Comparison of ENCODE assay signal across 1 cellular context in the genomic region with DNA sequence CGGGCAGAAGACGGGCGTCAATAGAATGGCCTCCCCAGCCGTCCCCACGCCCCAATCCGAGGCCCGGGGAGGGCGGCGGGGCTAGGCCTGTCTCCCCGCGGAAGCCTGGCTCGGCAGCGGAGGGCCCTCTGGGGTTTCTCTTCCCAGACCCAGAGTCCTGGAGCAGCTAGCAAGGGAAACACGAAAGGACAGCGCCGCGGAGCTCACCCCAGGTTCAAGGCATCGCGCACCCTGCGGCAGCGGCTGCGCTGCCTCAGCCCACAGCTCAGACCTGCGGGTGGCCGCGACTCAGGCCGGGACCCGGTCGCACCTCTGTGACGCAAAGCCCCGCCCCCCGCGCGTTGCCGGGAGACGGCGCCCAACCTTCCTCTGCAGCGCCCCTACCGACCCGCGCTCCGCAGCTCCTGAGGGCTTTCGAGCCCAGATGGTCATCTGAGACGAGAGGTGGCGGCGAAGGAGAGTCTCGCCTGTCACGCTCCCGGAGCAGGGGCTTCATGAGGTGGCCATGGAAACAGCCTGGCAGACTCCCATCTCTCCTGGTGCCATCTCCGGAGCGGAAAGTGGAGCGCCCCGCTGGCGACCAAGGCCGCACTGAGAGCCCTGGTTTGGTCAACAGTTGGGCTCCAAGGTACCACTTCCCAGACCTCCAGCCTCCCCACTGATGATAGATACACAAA.
A peak's percentile ranks its signal among the peaks of the same experiment; 100 is the strongest.
TF ChIP-seq lines count a peak whose summit lies in the region.

Gene RNF141, minus strand, starts transcription at position 273 of the 677 bp plus-strand sequence. CDS start 7,029 bp downstream, outside the sequence.

TF ChIP-seq in HepG2, 621 proteins besides CTCF, POLR2A, EP300 and RAD21 (continued from another document and continues in another):
- TF ChIP-seq MEIS2 (CRISPR knock-in tag; IDR thresholded peaks at IDR 0.05) (peak; percentile 53; the same call in 1 of the 2 replicates), SIN3A (IDR thresholded peaks at IDR 0.05; ENCODE audit: borderline replicate concordance, low read depth, low read length) (no peak; the same call in 1 of the 2 replicates), SPEN (CRISPR knock-in tag; IDR thresholded peaks at IDR 0.05; ENCODE audit: low read depth) (peak; percentile 91), FLYWCH1 (CRISPR knock-in tag; IDR thresholded peaks at IDR 0.05) (no peak), NR3C1 (CRISPR knock-in tag; IDR thresholded peaks at IDR 0.05) (no peak), MTF1 (CRISPR knock-in tag; IDR thresholded peaks at IDR 0.05) (no peak), ZNF256 (CRISPR knock-in tag; conservative IDR thresholded peaks at IDR 0.05) (no peak), XRCC5 (optimal IDR thresholded peaks at IDR 0.05; ENCODE audit: low read length) (peak; percentile 80), TCF7L2 (IDR thresholded peaks at IDR 0.05; ENCODE audit: low read depth, low read length) (no peak), FOXP4 (CRISPR knock-in tag; IDR thresholded peaks at IDR 0.05) (no peak), ZNF207 (IDR thresholded peaks at IDR 0.05; ENCODE audit: borderline replicate concordance) (no peak), MLLT10 (CRISPR knock-in tag; IDR thresholded peaks at IDR 0.05) (no peak), ZNF768 (CRISPR knock-in tag; IDR thresholded peaks at IDR 0.05) (peak; percentile 63; the same call in 1 of the 2 replicates), SP5 (CRISPR knock-in tag; IDR thresholded peaks at IDR 0.05; ENCODE audit: borderline replicate concordance, low read depth) (no peak; the same call in 1 of the 2 replicates), TSC22D2 (CRISPR knock-in tag; IDR thresholded peaks at IDR 0.05; ENCODE audit: borderline replicate concordance) (0 out of 2 replicates have a peak, but pooled peaks have one; percentile 69), MAZ (IDR thresholded peaks at IDR 0.05; ENCODE audit: borderline replicate concordance, low read depth, low read length) (peak; percentile 67; the same call in 1 of the 2 replicates), MAZ (CRISPR knock-in tag; IDR thresholded peaks at IDR 0.05; ENCODE audit: low read depth) (peak; percentile 91), NR2F2 (IDR thresholded peaks at IDR 0.05; ENCODE audit: borderline replicate concordance, low read depth) (no peak), ZNF546 (CRISPR knock-in tag; conservative IDR thresholded peaks at IDR 0.05) (peak; percentile 56; the same call in 1 of the 2 replicates), MED1 (CRISPR knock-in tag; IDR thresholded peaks at IDR 0.05) (no peak; the same call in 1 of the 2 replicates), ZNF773 (CRISPR knock-in tag; IDR thresholded peaks at IDR 0.05; ENCODE audit: borderline replicate concordance) (no peak), KMT2A (CRISPR knock-in tag; IDR thresholded peaks at IDR 0.05) (peak; percentile 99), KMT2B (CRISPR knock-in tag; IDR thresholded peaks at IDR 0.05) (peak; percentile 96), NFATC3 (CRISPR knock-in tag; IDR thresholded peaks at IDR 0.05) (no peak), HMG20A (CRISPR knock-in tag; IDR thresholded peaks at IDR 0.05; ENCODE audit: borderline replicate concordance) (no peak), ZNF501 (CRISPR knock-in tag; IDR thresholded peaks at IDR 0.05) (peak; percentile 83), ZFP36L1 (CRISPR knock-in tag; IDR thresholded peaks at IDR 0.05) (no peak), AHDC1 (CRISPR knock-in tag; IDR thresholded peaks at IDR 0.05; ENCODE audit: borderline replicate concordance) (no peak), ZNF776 (CRISPR knock-in tag; IDR thresholded peaks at IDR 0.05) (peak; percentile 27; the same call in 1 of the 2 replicates), ZNF563 (CRISPR knock-in tag; IDR thresholded peaks at IDR 0.05) (no peak; the same call in 1 of the 2 replicates), KLF12 (CRISPR knock-in tag; IDR thresholded peaks at IDR 0.05; ENCODE audit: borderline replicate concordance) (0 out of 2 replicates have a peak, but pooled peaks have one; percentile 38), RFXAP (CRISPR knock-in tag; IDR thresholded peaks at IDR 0.05; ENCODE audit: borderline replicate concordance) (0 out of 2 replicates have a peak, but pooled peaks have one; percentile 14), PHF21A (CRISPR knock-in tag; IDR thresholded peaks at IDR 0.05) (peak; percentile 50; the same call in 1 of the 2 replicates), ZFP37 (CRISPR knock-in tag; IDR thresholded peaks at IDR 0.05; ENCODE audit: borderline replicate concordance) (no peak; the same call in 1 of the 2 replicates), ZNF333 (CRISPR knock-in tag; IDR thresholded peaks at IDR 0.05; ENCODE audit: borderline replicate concordance) (no peak), ATF6 (CRISPR knock-in tag; conservative IDR thresholded peaks at IDR 0.05) (no peak), JUNB (CRISPR knock-in tag; IDR thresholded peaks at IDR 0.05; ENCODE audit: borderline replicate concordance) (no peak), PHF8 (CRISPR knock-in tag; IDR thresholded peaks at IDR 0.05) (peak; percentile 99), JDP2 (CRISPR knock-in tag; IDR thresholded peaks at IDR 0.05; ENCODE audit: borderline replicate concordance) (no peak), DDIT3 (CRISPR knock-in tag; IDR thresholded peaks at IDR 0.05) (no peak), RNF2 (conservative IDR thresholded peaks at IDR 0.05; ENCODE audit: low read depth) (no peak), YEATS4 (CRISPR knock-in tag; IDR thresholded peaks at IDR 0.05; ENCODE audit: borderline replicate concordance) (peak; percentile 79), ZBTB1 (CRISPR knock-in tag; IDR thresholded peaks at IDR 0.05; ENCODE audit: borderline replicate concordance) (no peak), NFRKB (IDR thresholded peaks at IDR 0.05) (no peak), DMTF1 (CRISPR knock-in tag; IDR thresholded peaks at IDR 0.05) (no peak), ZNF460 (CRISPR knock-in tag; IDR thresholded peaks at IDR 0.05; ENCODE audit: borderline replicate concordance) (no peak), PHB2 (IDR thresholded peaks at IDR 0.05; ENCODE audit: partially characterized antibody) (no peak)
- TF ChIP-seq, protein P1, sequence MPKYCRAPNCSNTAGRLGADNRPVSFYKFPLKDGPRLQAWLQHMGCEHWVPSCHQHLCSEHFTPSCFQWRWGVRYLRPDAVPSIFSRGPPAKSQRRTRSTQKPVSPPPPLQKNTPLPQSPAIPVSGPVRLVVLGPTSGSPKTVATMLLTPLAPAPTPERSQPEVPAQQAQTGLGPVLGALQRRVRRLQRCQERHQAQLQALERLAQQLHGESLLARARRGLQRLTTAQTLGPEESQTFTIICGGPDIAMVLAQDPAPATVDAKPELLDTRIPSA (CRISPR knock-in tag; IDR thresholded peaks at IDR 0.05; ENCODE audit: borderline replicate concordance) = no peak; the same call in 1 of the 2 replicates
- TF ChIP-seq, protein P2, sequence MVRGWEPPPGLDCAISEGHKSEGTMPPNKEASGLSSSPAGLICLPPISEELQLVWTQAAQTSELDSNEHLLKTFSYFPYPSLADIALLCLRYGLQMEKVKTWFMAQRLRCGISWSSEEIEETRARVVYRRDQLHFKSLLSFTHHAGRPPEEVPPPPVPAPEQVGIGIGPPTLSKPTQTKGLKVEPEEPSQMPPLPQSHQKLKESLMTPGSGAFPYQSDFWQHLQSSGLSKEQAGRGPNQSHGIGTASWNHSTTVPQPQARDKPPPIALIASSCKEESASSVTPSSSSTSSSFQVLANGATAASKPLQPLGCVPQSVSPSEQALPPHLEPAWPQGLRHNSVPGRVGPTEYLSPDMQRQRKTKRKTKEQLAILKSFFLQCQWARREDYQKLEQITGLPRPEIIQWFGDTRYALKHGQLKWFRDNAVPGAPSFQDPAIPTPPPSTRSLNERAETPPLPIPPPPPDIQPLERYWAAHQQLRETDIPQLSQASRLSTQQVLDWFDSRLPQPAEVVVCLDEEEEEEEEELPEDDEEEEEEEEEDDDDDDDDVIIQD (CRISPR knock-in tag; IDR thresholded peaks at IDR 0.05; ENCODE audit: low read depth) = no peak
